In the genomic region with DNA sequence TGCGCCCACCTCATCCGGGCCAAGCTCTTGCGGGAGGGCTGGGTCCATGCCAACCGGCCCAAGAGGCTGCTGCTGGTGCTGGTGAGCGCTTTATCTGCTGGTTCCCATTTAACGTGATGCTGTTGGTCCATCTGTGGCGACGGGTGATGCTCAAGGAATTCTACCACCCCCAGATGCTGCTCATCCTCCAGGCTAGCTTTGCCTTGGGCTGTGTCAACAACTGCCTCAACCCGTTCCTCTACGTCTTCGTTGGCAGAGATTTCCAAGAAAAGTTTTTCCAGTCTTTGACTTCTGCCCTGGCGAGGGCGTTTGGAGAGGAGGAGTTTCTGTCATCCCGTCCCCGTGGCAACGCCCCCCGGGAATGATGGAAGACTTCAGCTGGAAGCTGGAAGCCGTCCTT, we compare ENCODE assay signal across 5 cellular contexts. TPM values are rescaled to one million over a fixed set of nuclear protein-coding genes. Genes with fewer than 3 reads are reported as not detected.
"Had no signal": no experiment of that assay in that cellular context is flagged by ENCODE, and none has a peak within 500 bp of the region (broad histone marks: within the 10 kb centered on the region; RNA-seq: fewer than 3 reads in every experiment).

No MANE protein-coding gene starts in this region.

RNA-seq across cellular contexts. Expression of gene GPR32, which starts 11.2 kb away (rescaled TPM):
- total RNA-seq: HepG2, HT-29, HT1080, IMR-90 had no signal
- polyA plus RNA-seq: HepG2, IgD-negative memory B cell, IMR-90 had no signal

RNA-seq across cellular contexts. Expression of gene ACP4, which starts 31.1 kb away (rescaled TPM):
- total RNA-seq: HepG2, HT-29, HT1080, IMR-90 had no signal
- polyA plus RNA-seq: IgD-negative memory B cell, IMR-90 had no signal

RNA-seq across cellular contexts. Expression of gene CLEC11A, which starts 35.9 kb away (rescaled TPM):
- total RNA-seq: HepG2 had no signal
- polyA plus RNA-seq: HepG2 had no signal

RNA-seq across cellular contexts. Expression of gene SHANK1, which starts 39.5 kb away (rescaled TPM):
- total RNA-seq: HepG2, HT-29 had no signal
- polyA plus RNA-seq: HepG2, IgD-negative memory B cell had no signal
